Comparison of ENCODE assay signal across 17 cellular contexts in genomic region chr1:59418361-59418760, GRCh38.
"Had no signal": no experiment of that assay in that cellular context is flagged by ENCODE, and none has a peak within 500 bp of the region (broad histone marks: within the 10 kb centered on the region; RNA-seq: fewer than 3 reads in every experiment).

No MANE protein-coding gene starts in this region.

- H3K9me3 Mint-ChIP-seq: activated B cell treated with CpG ODN at 0.5 μM for 24 hours; activated CD4-positive, alpha-beta memory T cell treated with anti-CD3 and anti-CD28 coated beads, Interleukin-2, amount 10 ng/mL, durations not matched to agents 7 days and 5 days; natural killer cell treated with Interleukin-12 subunit alpha and Interleukin-12 subunit beta and Interleukin-15 and Interleukin-18, amount 100 ng/mL, for 72 hours had no signal

- H3K4me3 Mint-ChIP-seq: activated B cell treated with CpG ODN at 0.5 μM for 24 hours; activated CD4-positive, alpha-beta memory T cell treated with anti-CD3 and anti-CD28 coated beads, Interleukin-2, amount 10 ng/mL, durations not matched to agents 7 days and 5 days; activated CD8-positive, alpha-beta memory T cell treated with anti-CD3 and anti-CD28 coated beads, Interleukin-2, amount 10 ng/mL, durations not matched to agents 7 days and 5 days; activated naive CD8-positive, alpha-beta T cell; memory B cell; natural killer cell treated with Interleukin-12 subunit alpha and Interleukin-12 subunit beta and Interleukin-15 and Interleukin-18, amount 100 ng/mL, for 72 hours; T-helper 17 cell had no signal

- H3K36me3 ChIP-seq: esophagus muscularis mucosa, thyroid gland had no signal

- H3K36me3 Mint-ChIP-seq: natural killer cell treated with Interleukin-12 subunit alpha and Interleukin-12 subunit beta and Interleukin-15 and Interleukin-18, amount 100 ng/mL, for 72 hours had no signal

- H3K4me1 Mint-ChIP-seq: activated B cell treated with CpG ODN at 0.5 μM for 24 hours; activated CD4-positive, alpha-beta memory T cell treated with anti-CD3 and anti-CD28 coated beads, Interleukin-2, amount 10 ng/mL, durations not matched to agents 7 days and 5 days; memory B cell; T-helper 17 cell had no signal

- H3K27me3 ChIP-seq: esophagus muscularis mucosa, thyroid gland had no signal

- H3K27ac Mint-ChIP-seq: activated B cell treated with CpG ODN at 0.5 μM for 24 hours; activated CD4-positive, alpha-beta memory T cell treated with anti-CD3 and anti-CD28 coated beads, Interleukin-2, amount 10 ng/mL, durations not matched to agents 7 days and 5 days; activated CD8-positive, alpha-beta memory T cell treated with anti-CD3 and anti-CD28 coated beads, Interleukin-2, amount 10 ng/mL, durations not matched to agents 7 days and 5 days; activated naive CD8-positive, alpha-beta T cell; memory B cell; T-helper 17 cell had no signal

- DNase-seq: activated B cell treated with CpG ODN at 0.5 μM for 24 hours; activated CD4-positive, alpha-beta memory T cell treated with anti-CD3 and anti-CD28 coated beads, Interleukin-2, amount 10 ng/mL, durations not matched to agents 7 days and 5 days; activated CD4-positive, alpha-beta T cell treated with anti-CD3 and anti-CD28 coated beads for 4 hours; activated CD8-positive, alpha-beta memory T cell treated with anti-CD3 and anti-CD28 coated beads, Interleukin-2, amount 10 ng/mL, durations not matched to agents 7 days and 5 days; dermis blood vessel endothelial cell; effector memory CD4-positive, alpha-beta T cell; left ventricle myocardium superior; retina; stimulated activated CD4-positive, alpha-beta T cell treated with anti-CD3 and anti-CD28 coated beads, Interleukin-12 subunit alpha, Interleukin-12 subunit beta, amount 100 ng/mL, for 4 hours; stimulated activated CD4-positive, alpha-beta T cell treated with anti-CD3 and anti-CD28 coated beads, Interleukin-2, amount 100 ng/mL, for 24 hours; stimulated activated naive CD4-positive, alpha-beta T cell treated with Interleukin-2 at 50 U/mL for 16 hours; T-helper 17 cell; thyroid gland had no signal

- H3K4me3 ChIP-seq: esophagus muscularis mucosa, thyroid gland had no signal

- H3K27ac ChIP-seq: esophagus muscularis mucosa, thyroid gland had no signal

- H3K9me3 ChIP-seq: esophagus muscularis mucosa, thyroid gland had no signal

- ATAC-seq: activated CD8-positive, alpha-beta memory T cell treated with anti-CD3 and anti-CD28 coated beads, Interleukin-2, amount 10 ng/mL, durations not matched to agents 7 days and 5 days; left ventricle myocardium superior; natural killer cell treated with Interleukin-12 subunit alpha and Interleukin-12 subunit beta and Interleukin-15 and Interleukin-18, amount 100 ng/mL, for 72 hours; T-helper 17 cell had no signal

- H3K27me3 Mint-ChIP-seq: activated B cell treated with CpG ODN at 0.5 μM for 24 hours; activated CD4-positive, alpha-beta memory T cell treated with anti-CD3 and anti-CD28 coated beads, Interleukin-2, amount 10 ng/mL, durations not matched to agents 7 days and 5 days; activated CD8-positive, alpha-beta memory T cell treated with anti-CD3 and anti-CD28 coated beads, Interleukin-2, amount 10 ng/mL, durations not matched to agents 7 days and 5 days; activated naive CD8-positive, alpha-beta T cell; memory B cell; natural killer cell treated with Interleukin-12 subunit alpha and Interleukin-12 subunit beta and Interleukin-15 and Interleukin-18, amount 100 ng/mL, for 72 hours; T-helper 17 cell had no signal
